In genomic region chr9:71094708-71095251, GRCh38 we compare ENCODE assay signal across 22 cellular contexts. TPM values are rescaled to one million over a fixed set of nuclear protein-coding genes. Genes with fewer than 3 reads are reported as not detected.
A peak's percentile ranks its signal among the peaks of the same experiment; 100 is the strongest.
DNase-seq lines count a peak whose midpoint lies in the region; ATAC-seq and TF ChIP-seq lines count a peak whose summit lies in the region.
"Had no signal": no experiment of that assay in that cellular context is flagged by ENCODE, and none has a peak within 500 bp of the region (broad histone marks: within the 10 kb centered on the region; RNA-seq: fewer than 3 reads in every experiment).

No MANE protein-coding gene starts in this region.

- H3K27ac ChIP-seq in 22Rv1 (peak overlapping the region; percentile 73), liver (ENCODE audit: low read depth in 1 of 2, low read length in 2 of 2) (peak overlapping the region in 1 of 2 donors; percentile 9), PC-3 (ENCODE audit: low read length) (no peak overlapping the region)
- H3K27ac ChIP-seq: A549; BLaER1 treated with 17β-estradiol and CSF1 and Interleukin-3, amounts not matched to agents 10 nM and 100 nM had no signal

- no peaks in the 10 kb centered on the region for H3F3A ChIP-seq in PC-3 (ENCODE audit: low read length, unreplicated experiment)

- no peaks in the 10 kb centered on the region for H3K36me3 ChIP-seq in liver (ENCODE audit: control insufficient read depth in 4 of 4, insufficient read depth in 3 of 4, low read depth in 1 of 4, low read length in 3 of 4)
- no peaks in the 10 kb centered on the region for H3K36me3 ChIP-seq in PC-3 (ENCODE audit: low read depth, low read length)
- H3K36me3 ChIP-seq: BE2C; BLaER1 treated with 17β-estradiol and CSF1 and Interleukin-3, amounts not matched to agents 10 nM and 100 nM had no signal

- H3K9me2 ChIP-seq in PC-3 (replicated peaks; ENCODE audit: low read length), result no peaks in the 10 kb centered on the region

- no peak overlapping the region for H3K4me3 ChIP-seq in liver (ENCODE audit: low read depth in 1 of 3, low read length in 3 of 3)
- no peak overlapping the region for H3K4me3 ChIP-seq in PC-3 (ENCODE audit: low read length)
- H3K4me3 ChIP-seq: A549; BLaER1 treated with 17β-estradiol and CSF1 and Interleukin-3, amounts not matched to agents 10 nM and 100 nM; GM12878 had no signal

- H3K27me3 ChIP-seq in liver (ENCODE audit: control insufficient read depth in 4 of 4, insufficient read depth in 4 of 4, low read length in 3 of 4) (no peaks in the 10 kb centered on the region), PC-3 (ENCODE audit: low read length) (no peaks in the 10 kb centered on the region)
- H3K27me3 ChIP-seq: BE2C; BLaER1 treated with 17β-estradiol and CSF1 and Interleukin-3, amounts not matched to agents 10 nM and 100 nM had no signal

- no peak overlapping the region for H2AFZ ChIP-seq in PC-3 (ENCODE audit: low read length)

- no TSS peak for BruUV-seq in PC-3 (replicated peaks; lab: Mats Ljungman, UMichigan)

- WGBS in liver, result 30% methylated on average over 4 of the region's 4 CpGs

- no peaks in the 10 kb centered on the region for H4K20me1 ChIP-seq in PC-3 (ENCODE audit: low read length)
- H4K20me1 ChIP-seq: BLaER1 treated with 17β-estradiol and CSF1 and Interleukin-3, amounts not matched to agents 10 nM and 100 nM had no signal

- no peak overlapping the region for H3K27ac Mint-ChIP-seq in activated CD8-positive, alpha-beta T cell treated with anti-CD3 and anti-CD28 coated beads, Interleukin-2, amount 10 ng/mL, durations not matched to agents 7 days and 5 days
- H3K27ac Mint-ChIP-seq: CD14-positive monocyte; CD4-positive, alpha-beta T cell had no signal

- H3K9me3 Mint-ChIP-seq in activated CD8-positive, alpha-beta T cell treated with anti-CD3 and anti-CD28 coated beads, Interleukin-2, amount 10 ng/mL, durations not matched to agents 7 days and 5 days (ENCODE audit: insufficient read depth), result no peaks in the 10 kb centered on the region

- H3K9ac ChIP-seq in liver (ENCODE audit: low read depth in 1 of 2, low read length in 2 of 2) (no peak overlapping the region), PC-3 (ENCODE audit: low read length) (no peak overlapping the region)
- H3K9ac ChIP-seq: BLaER1 treated with 17β-estradiol and CSF1 and Interleukin-3, amounts not matched to agents 10 nM and 100 nM had no signal

- H3K4me3 Mint-ChIP-seq in activated CD8-positive, alpha-beta T cell treated with anti-CD3 and anti-CD28 coated beads, Interleukin-2, amount 10 ng/mL, durations not matched to agents 7 days and 5 days, result no peak overlapping the region
- H3K4me3 Mint-ChIP-seq: CD14-positive monocyte; CD4-positive, alpha-beta T cell; CD8-positive, alpha-beta memory T cell had no signal

- DNase-seq in left colon (no peak), SK-N-DZ (ENCODE audit: low spot score) (no peak), PC-3 (no peak)
- DNase-seq in activated CD8-positive, alpha-beta T cell treated with anti-CD3 and anti-CD28 coated beads, Interleukin-2, amount 10 ng/mL, durations not matched to agents 7 days and 5 days, result no peak
- DNase-seq: 8988T; ACHN; AML-193; BE2C; CD4-positive, alpha-beta T cell; CD8-positive, alpha-beta memory T cell; DMS 273 treated with DMSO at 0.1 percent for 48 hours; DND-41; GDM1; GOT3; H7; HCEC 1CT had no signal

- no peak for TF ChIP-seq RAD21 in liver (IDR thresholded peaks at IDR 0.05)

- no peaks in the 10 kb centered on the region for H3K36me3 Mint-ChIP-seq in activated CD8-positive, alpha-beta T cell treated with anti-CD3 and anti-CD28 coated beads, Interleukin-2, amount 10 ng/mL, durations not matched to agents 7 days and 5 days (ENCODE audit: low read depth)
- H3K36me3 Mint-ChIP-seq: CD14-positive monocyte; CD8-positive, alpha-beta memory T cell had no signal

- H3K27me3 Mint-ChIP-seq in activated CD8-positive, alpha-beta T cell treated with anti-CD3 and anti-CD28 coated beads, Interleukin-2, amount 10 ng/mL, durations not matched to agents 7 days and 5 days (ENCODE audit: low read depth), result no peaks in the 10 kb centered on the region

- H3K4me1 ChIP-seq in liver (ENCODE audit: control insufficient read depth in 4 of 4, insufficient read depth in 4 of 4, low read length in 3 of 4), result peaks cover 3 to 34% (median 21%) of the 10 kb centered on the region in 4 donors
- no peaks in the 10 kb centered on the region for H3K4me1 ChIP-seq in PC-3 (ENCODE audit: insufficient read depth, low read length)
- H3K4me1 ChIP-seq: A549; BLaER1 treated with 17β-estradiol and CSF1 and Interleukin-3, amounts not matched to agents 10 nM and 100 nM had no signal

- H3K4me2 ChIP-seq in PC-3 (ENCODE audit: low read length), result no peak overlapping the region
- H3K4me2 ChIP-seq: A549; BLaER1 treated with 17β-estradiol and CSF1 and Interleukin-3, amounts not matched to agents 10 nM and 100 nM had no signal

- intact Hi-C loops in left colon (cut with DNase I, micrococcal nuclease), result no loop called here
- intact Hi-C loops in PC-3 (cut with micrococcal nuclease), result no loop called here

- H3K9me3 ChIP-seq in liver (ENCODE audit: control insufficient read depth in 4 of 4, low read length in 3 of 4) (no peaks in the 10 kb centered on the region), PC-3 (ENCODE audit: low read length) (no peaks in the 10 kb centered on the region)
- H3K9me3 ChIP-seq: A549; BE2C; BLaER1 treated with 17β-estradiol and CSF1 and Interleukin-3, amounts not matched to agents 10 nM and 100 nM had no signal

- H3K4me1 Mint-ChIP-seq in activated CD8-positive, alpha-beta T cell treated with anti-CD3 and anti-CD28 coated beads, Interleukin-2, amount 10 ng/mL, durations not matched to agents 7 days and 5 days (ENCODE audit: low read depth), result no peaks in the 10 kb centered on the region
- H3K4me1 Mint-ChIP-seq: CD14-positive monocyte; CD8-positive, alpha-beta memory T cell had no signal

- POLR2A ChIA-PET in PC-3 (lab: Charles Lee; ENCODE audit: unreplicated experiment), result no interaction called here
- POLR2A ChIA-PET in activated CD8-positive, alpha-beta T cell treated with anti-CD3 and anti-CD28 coated beads, Interleukin-2, amount 10 ng/mL, durations not matched to agents 7 days and 5 days (lab: Charles Lee), result no interaction called here

- no peaks in the 10 kb centered on the region for H3K79me2 ChIP-seq in PC-3 (ENCODE audit: low read length)

- TF ChIP-seq CTCF in 22Rv1 (IDR thresholded peaks at IDR 0.05), result no peak
- TF ChIP-seq CTCF in liver (IDR thresholded peaks at IDR 0.05; ENCODE audit: low read depth, low read length, missing input control), result no peak
- no peak for TF ChIP-seq CTCF in PC-3 (conservative IDR thresholded peaks at IDR 0.05; ENCODE audit: low read depth, low read length)

- CTCF ChIA-PET in PC-3 (lab: Charles Lee), result no interaction called here
- CTCF ChIA-PET in activated CD8-positive, alpha-beta T cell treated with anti-CD3 and anti-CD28 coated beads, Interleukin-2, amount 10 ng/mL, durations not matched to agents 7 days and 5 days (lab: Charles Lee), result no interaction called here

- ATAC-seq in left colon (peak; percentile 87), PC-3 (no peak)
- no peak for ATAC-seq in activated CD8-positive, alpha-beta T cell treated with anti-CD3 and anti-CD28 coated beads, Interleukin-2, amount 10 ng/mL, durations not matched to agents 7 days and 5 days
- ATAC-seq: A549, GM12878 had no signal

TF ChIP-seq in liver, 16 proteins besides CTCF, POLR2A, EP300 and RAD21:
- TF ChIP-seq HNF4A (conservative IDR thresholded peaks at IDR 0.05), result peak in 1 of 2 donors; percentile 40
- TF ChIP-seq NR2F2 (IDR thresholded peaks at IDR 0.05), result no peak
- peak; percentile 92 for TF ChIP-seq YY1 (IDR thresholded peaks at IDR 0.05)
- no peak for TF ChIP-seq HNF4G (IDR thresholded peaks at IDR 0.05)
- TF ChIP-seq, protein P1, sequence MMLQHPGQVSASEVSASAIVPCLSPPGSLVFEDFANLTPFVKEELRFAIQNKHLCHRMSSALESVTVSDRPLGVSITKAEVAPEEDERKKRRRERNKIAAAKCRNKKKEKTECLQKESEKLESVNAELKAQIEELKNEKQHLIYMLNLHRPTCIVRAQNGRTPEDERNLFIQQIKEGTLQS (IDR thresholded peaks at IDR 0.05), result no peak

RNA-seq across cellular contexts. Expression of gene TRPM3, which starts 26.6 kb away (rescaled TPM):
- total RNA-seq in left colon (under 1 TPM; 0.22 to 0.73 TPM), liver (under 1 TPM; 0.84 to 0.89 TPM), PC-3 (2014; rRNA removed) (not detected in 2 replicates)
- under 1 TPM; 0.07 to 0.50 TPM for polyA plus RNA-seq in liver
- polyA plus RNA-seq in SK-N-DZ (2014; cell fraction: cytosol; rRNA removed), result 0.16 TPM in 1 of 2 replicates, not detected in the other
- polyA plus RNA-seq in SK-N-DZ (2014; cell fraction: nucleus; rRNA removed), result 0.02 TPM in 1 of 2 replicates, not detected in the other
- not detected for total RNA-seq in activated CD8-positive, alpha-beta T cell treated with anti-CD3 and anti-CD28 coated beads, Interleukin-2, amount 10 ng/mL, durations not matched to agents 7 days and 5 days
- total RNA-seq: CD4-positive, alpha-beta T cell; CD8-positive, alpha-beta memory T cell; GM12878 had no signal
- polyA plus RNA-seq: A549; CD14-positive monocyte; CD8-positive, alpha-beta memory T cell; GM12878 had no signal
